Comparison of ENCODE assay signal across 8 cellular contexts in the genomic region with DNA sequence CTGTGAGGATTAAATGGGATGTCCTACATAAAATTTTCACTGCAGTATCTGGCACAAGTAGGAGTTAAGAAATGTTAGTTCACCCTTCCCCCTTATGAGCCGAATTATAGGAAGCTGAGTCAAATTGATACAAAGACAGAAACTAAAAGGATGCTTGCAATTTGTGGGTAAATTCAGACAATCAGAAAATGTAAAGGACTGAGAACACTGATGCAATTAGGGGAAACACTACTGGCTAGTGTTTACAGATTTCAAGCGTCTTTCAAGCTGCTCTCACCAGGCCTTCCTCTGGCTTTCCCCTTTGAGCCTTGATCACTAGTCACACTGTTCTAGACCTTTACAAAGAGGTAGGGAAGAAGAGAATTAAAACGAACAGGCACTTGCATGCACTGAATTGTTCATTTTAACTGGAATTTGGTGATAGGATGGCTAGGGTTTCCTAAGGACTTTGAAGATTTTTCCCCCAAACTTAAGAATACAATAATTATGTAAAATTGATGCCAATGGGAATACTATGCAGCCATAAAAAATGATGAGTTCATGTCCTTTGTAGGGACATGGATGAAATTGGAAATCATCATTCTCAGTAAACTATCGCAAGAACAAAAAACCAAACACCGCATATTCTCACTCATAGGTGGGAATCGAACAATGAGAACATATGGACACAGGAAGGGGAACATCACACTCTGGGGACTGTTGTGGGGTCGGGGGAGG.
A peak's percentile ranks its signal among the peaks of the same experiment; 100 is the strongest.
DNase-seq lines count a peak whose midpoint lies in the region; ATAC-seq lines count a peak whose summit lies in the region.
"Not testable (repeated sequence)": the region's sequence is repeated elsewhere in the genome, so short reads cannot be mapped to it uniquely, and the experiment has no call there.

No MANE protein-coding gene starts in this region.

- not testable (repeated sequence) for H3K36me3 Mint-ChIP-seq in activated naive CD4-positive, alpha-beta T cell treated with anti-CD3 and anti-CD28 coated beads, Interleukin-2, amount 50 U/mL, for 24 hours

- DNase-seq in OCI-M1 (lab: John Stamatoyannopoulos, UW): peak; percentile 16
- peak; percentile 61 to 73 for DNase-seq in stimulated activated naive CD8-positive, alpha-beta T cell treated with anti-CD3 and anti-CD28 coated beads, Interleukin-15, amount 100 ng/mL, for 72 hours

- not testable (repeated sequence) for H3K27me3 Mint-ChIP-seq in activated naive CD4-positive, alpha-beta T cell treated with anti-CD3 and anti-CD28 coated beads, Interleukin-2, amount 50 U/mL, for 24 hours; stimulated activated naive CD8-positive, alpha-beta T cell treated with anti-CD3 and anti-CD28 coated beads, Interleukin-15, amount 100 ng/mL, for 72 hours

- not testable (repeated sequence) for H3K9me3 Mint-ChIP-seq in activated naive CD4-positive, alpha-beta T cell treated with anti-CD3 and anti-CD28 coated beads, Interleukin-2, amount 50 U/mL, for 24 hours
- H3K9me3 Mint-ChIP-seq in stimulated activated naive CD8-positive, alpha-beta T cell treated with anti-CD3 and anti-CD28 coated beads, Interleukin-15, amount 100 ng/mL, for 72 hours: peaks cover 14 to 15% of the 10 kb centered on the region in 2 donors

- ATAC-seq in GM18517 (IDR thresholded peaks at IDR 0.05; ENCODE audit: unreplicated experiment): peak; percentile 94
- peak; percentile 95 for ATAC-seq in GM19395 (IDR thresholded peaks at IDR 0.05; ENCODE audit: unreplicated experiment)
- peak; percentile 98 for ATAC-seq in GM21717 (IDR thresholded peaks at IDR 0.05; ENCODE audit: unreplicated experiment)
- peak; percentile 92 for ATAC-seq in HG02943 (IDR thresholded peaks at IDR 0.05; ENCODE audit: low read depth, unreplicated experiment)
- ATAC-seq in HG03354 (IDR thresholded peaks at IDR 0.05; ENCODE audit: poor library complexity, severe bottlenecking, unreplicated experiment): peak; percentile 91
- peak; percentile 99 for ATAC-seq in stimulated activated naive CD8-positive, alpha-beta T cell treated with anti-CD3 and anti-CD28 coated beads, Interleukin-15, amount 100 ng/mL, for 72 hours

- not testable (repeated sequence) for H3K4me3 Mint-ChIP-seq in activated naive CD4-positive, alpha-beta T cell treated with anti-CD3 and anti-CD28 coated beads, Interleukin-2, amount 50 U/mL, for 24 hours
- H3K4me3 Mint-ChIP-seq in stimulated activated naive CD8-positive, alpha-beta T cell treated with anti-CD3 and anti-CD28 coated beads, Interleukin-15, amount 100 ng/mL, for 72 hours: peak overlapping the region; percentile 55 to 69

- not testable (repeated sequence) for H3K4me1 Mint-ChIP-seq in activated naive CD4-positive, alpha-beta T cell treated with anti-CD3 and anti-CD28 coated beads, Interleukin-2, amount 50 U/mL, for 24 hours
- peaks cover 58% of the 10 kb centered on the region for H3K4me1 Mint-ChIP-seq in stimulated activated naive CD8-positive, alpha-beta T cell treated with anti-CD3 and anti-CD28 coated beads, Interleukin-15, amount 100 ng/mL, for 72 hours

- peak overlapping the region; percentile 3 for H3K27ac Mint-ChIP-seq in activated naive CD4-positive, alpha-beta T cell treated with anti-CD3 and anti-CD28 coated beads, Interleukin-2, amount 50 U/mL, for 24 hours
- H3K27ac Mint-ChIP-seq in stimulated activated naive CD8-positive, alpha-beta T cell treated with anti-CD3 and anti-CD28 coated beads, Interleukin-15, amount 100 ng/mL, for 72 hours: peak overlapping the region; percentile 96 to 97

Comparison
In these comparisons a context has a peak if more than half of its experiments do, and no peak if none do; other contexts are left out.
1. Peak in every context shown above with its lines: DNase-seq and ATAC-seq.